Comparison of ENCODE assay signal across 22 cellular contexts in genomic region chr2:207284556-207285450, GRCh38.
DNase-seq lines count a peak whose midpoint lies in the region; ATAC-seq, FAIRE-seq and TF ChIP-seq lines count a peak whose summit lies in the region.
"Had no signal": no experiment of that assay in that cellular context is flagged by ENCODE, and none has a peak within 500 bp of the region (broad histone marks: within the 10 kb centered on the region; RNA-seq: fewer than 3 reads in every experiment).

No MANE protein-coding gene starts in this region.

- H3K18ac ChIP-seq in H1 (ENCODE audit: extremely low read depth, low read length): no peak overlapping the region

- H3K27me3 ChIP-seq in H1 (replicated peaks in 1 of 4; ENCODE audit: control insufficient read depth in 3 of 4, extremely low read depth in 1 of 4, insufficient read depth in 3 of 4, low read length in 3 of 4) (no peaks in the 10 kb centered on the region), neural progenitor cell (no peaks in the 10 kb centered on the region)
- H3K27me3 ChIP-seq: body of pancreas, tibial artery had no signal

- H3K4me1 ChIP-seq in H1 (replicated peaks in 1 of 4; ENCODE audit: control insufficient read depth in 3 of 4, insufficient read depth in 4 of 4, low read length in 3 of 4) (peaks cover 2 to 13% (median 9%) of the 10 kb centered on the region in 4 experiments; a peak in 3 of 7 replicates), neural progenitor cell (peaks cover 31% of the 10 kb centered on the region)
- H3K4me1 ChIP-seq: body of pancreas had no signal

- intact Hi-C loops in Right ventricle myocardium inferior (cut with DNase I) (no loop called here), cardiac septum (cut with DNase I) (no loop called here)

- H3K23me2 ChIP-seq in H1 (ENCODE audit: low read depth, low read length): no peaks in the 10 kb centered on the region

- H2BK15ac ChIP-seq in H1 (ENCODE audit: low read length): no peak overlapping the region

- TF ChIP-seq CTCF in H1 (IDR thresholded peaks at IDR 0.05; ENCODE audit: control extremely low read depth in 1 of 3, insufficient read depth in 1 of 3, low read depth in 1 of 3, low read length in 3 of 3) (no peak), neural progenitor cell (IDR thresholded peaks at IDR 0.05) (no peak)

- no peak overlapping the region for H2BK120ac ChIP-seq in H1 (replicated peaks; ENCODE audit: low read depth, low read length)

- no peak overlapping the region for H3K56ac ChIP-seq in H1 (replicated peaks; ENCODE audit: insufficient read length, low read depth, low read length)

- H3K4me1 Mint-ChIP-seq in neural progenitor cell: peaks cover 31% of the 10 kb centered on the region

- CTCF ChIA-PET in H1 (lab: Charles Lee; ENCODE audit: partially characterized antibody): interaction anchor here (0.6 to 2.8 kb wide), 4 partner anchors 46 to 188 kb away, joined by 3 to 9 read pairs (median 3); no protein-coding TSS in a partner anchor

- no peak overlapping the region for H2BK20ac ChIP-seq in H1 (ENCODE audit: low read length)

- peaks cover 3% of the 10 kb centered on the region for H3F3A ChIP-seq in neural progenitor cell (ENCODE audit: low read depth)

- no peaks in the 10 kb centered on the region for H4K20me1 ChIP-seq in H1 (replicated peaks in 1 of 2; ENCODE audit: control insufficient read depth in 1 of 2, insufficient read depth in 2 of 2, low read length in 2 of 2)
- H4K20me1 ChIP-seq in neural progenitor cell (ENCODE audit: low read depth): no peaks in the 10 kb centered on the region

- no peaks in the 10 kb centered on the region for H3K79me1 ChIP-seq in H1 (ENCODE audit: low read depth, low read length)

- no peaks in the 10 kb centered on the region for H3K9me3 Mint-ChIP-seq in neural progenitor cell
- H3K9me3 Mint-ChIP-seq: activated T-cell treated with anti-CD3 and anti-CD28 coated beads, Interleukin-2, amount 50 U/mL, for 4 hours; CD8-positive, alpha-beta T cell; stimulated activated memory B cell treated with anti-CD40 and anti-IgM and Interleukin-4, amounts not matched to agents 10 μg/mL and 1 μg/mL and 100 μg/mL, for 72 hours; T-cell had no signal

- H3K9me3 ChIP-seq in H1 (ENCODE audit: insufficient read depth in 2 of 2, low read depth in 1 of 2, low read length in 1 of 2): no peaks in the 10 kb centered on the region
- no peaks in the 10 kb centered on the region for H3K9me3 ChIP-seq in neural progenitor cell (ENCODE audit: low read depth)
- H3K9me3 ChIP-seq: tibial artery had no signal

- TF ChIP-seq POLR2A in H1 (IDR thresholded peaks at IDR 0.05; ENCODE audit: control extremely low read depth in 1 of 2, low read depth in 2 of 2, low read length in 2 of 2): no peak

- H4K5ac ChIP-seq in H1 (ENCODE audit: insufficient read length, low read depth, low read length): no peak overlapping the region

- no peak overlapping the region for H4K8ac ChIP-seq in H1 (ENCODE audit: extremely low read depth, insufficient read depth, low read length)

- TF ChIP-seq EP300 in H1 (IDR thresholded peaks at IDR 0.05; ENCODE audit: borderline replicate concordance in 1 of 2, low read depth in 2 of 2, low read length in 2 of 2): no peak

- H3K23ac ChIP-seq in H1 (ENCODE audit: insufficient read length): no peak overlapping the region

- H2AFZ ChIP-seq in H1 (ENCODE audit: low read length) (0 out of 2 replicates have a peak overlapping the region, but pooled peaks have one; percentile 79), neural progenitor cell (replicated peaks) (no peak overlapping the region)

- DNase-seq in Right ventricle myocardium inferior (ENCODE audit: missing footprints): no peak
- DNase-seq in cardiac septum (ENCODE audit: low spot score): no peak
- peak; percentile 23 for DNase-seq in NCI-H2081 treated with DMSO at 0.1 percent for 48 hours (lab: John Stamatoyannopoulos, UW)
- DNase-seq in H1 (ENCODE audit: low read depth in 1 of 2, low spot score in 2 of 2): no peak
- no peak for DNase-seq in neural progenitor cell (ENCODE audit: low spot score)
- DNase-seq in NK-92 treated with Interleukin-12 subunit alpha and Interleukin-12 subunit beta, amount 100 ng/mL, for 24 hours (lab: John Stamatoyannopoulos, UW): no peak
- no peak for DNase-seq in NCI-H187 (lab: John Stamatoyannopoulos, UW)
- no peak for DNase-seq in HuH-7.5 (ENCODE audit: low spot score)
- DNase-seq: activated CD4-positive, alpha-beta memory T cell treated with anti-CD3 and anti-CD28 coated beads, Interleukin-2, amount 10 ng/mL, durations not matched to agents 7 days and 5 days; activated naive CD8-positive, alpha-beta T cell treated with anti-CD3 and anti-CD28 coated beads for 36 hours; activated T-cell treated with anti-CD3 and anti-CD28 coated beads, Interleukin-2, amount 50 U/mL, for 4 hours; body of pancreas; CD8-positive, alpha-beta T cell; cortex of kidney; foreskin fibroblast; KBM-7; kidney glomerular epithelial cell; stimulated activated CD4-positive, alpha-beta T cell treated with anti-CD3 and anti-CD28 coated beads, Interleukin-15, amount 100 ng/mL, for 24 hours; tibial artery had no signal

- no peak overlapping the region for H3K4me2 ChIP-seq in H1 (ENCODE audit: insufficient read depth in 1 of 2, low read depth in 2 of 2, low read length in 2 of 2)
- no peak overlapping the region for H3K4me2 ChIP-seq in neural progenitor cell

- no peak overlapping the region for H4K91ac ChIP-seq in H1 (replicated peaks; ENCODE audit: insufficient read length, low read length)

- H3K14ac ChIP-seq in H1 (ENCODE audit: insufficient read length): no peak overlapping the region

- peak; percentile 68 for ATAC-seq in Right ventricle myocardium inferior
- ATAC-seq: activated T-cell treated with anti-CD3 and anti-CD28 coated beads, Interleukin-2, amount 50 U/mL, for 4 hours; body of pancreas; CD8-positive, alpha-beta T cell; stimulated activated memory B cell treated with anti-CD40 and anti-IgM and Interleukin-4, amounts not matched to agents 10 μg/mL and 1 μg/mL and 100 μg/mL, for 72 hours; T-cell had no signal

- H3K9ac ChIP-seq in H1 (replicated peaks in 1 of 4; ENCODE audit: extremely low read depth in 1 of 4, low read depth in 3 of 4, low read length in 3 of 4) (no peak overlapping the region), neural progenitor cell (no peak overlapping the region)

- H3K4me3 ChIP-seq in H1 (ENCODE audit: extremely low read depth in 1 of 4, insufficient read depth in 2 of 4, low read depth in 3 of 4, low read length in 4 of 4) (no peak overlapping the region), neural progenitor cell (no peak overlapping the region)
- H3K4me3 ChIP-seq: body of pancreas, tibial artery had no signal

- no peak overlapping the region for H3K27ac Mint-ChIP-seq in neural progenitor cell
- H3K27ac Mint-ChIP-seq: activated CD4-positive, alpha-beta memory T cell treated with anti-CD3 and anti-CD28 coated beads, Interleukin-2, amount 10 ng/mL, durations not matched to agents 7 days and 5 days; activated naive CD8-positive, alpha-beta T cell treated with anti-CD3 and anti-CD28 coated beads for 36 hours; CD8-positive, alpha-beta T cell; T-cell had no signal

- no peak overlapping the region for H2AK5ac ChIP-seq in H1 (ENCODE audit: low read depth, low read length)

- TF ChIP-seq RAD21 in H1 (IDR thresholded peaks at IDR 0.05 in 1 of 2, conservative IDR thresholded peaks at IDR 0.05 in 1 of 2; ENCODE audit: low read depth in 2 of 2, low read length in 2 of 2): no peak

- no peaks in the 10 kb centered on the region for H3K36me3 Mint-ChIP-seq in neural progenitor cell
- H3K36me3 Mint-ChIP-seq: CD8-positive, alpha-beta T cell; stimulated activated memory B cell treated with anti-CD40 and anti-IgM and Interleukin-4, amounts not matched to agents 10 μg/mL and 1 μg/mL and 100 μg/mL, for 72 hours; T-cell had no signal

- no peak for FAIRE-seq in H1 (lab: Jason Lieb, UNC)

- H2BK5ac ChIP-seq in H1 (ENCODE audit: low read depth, low read length): no peak overlapping the region

- no peak overlapping the region for H3K4ac ChIP-seq in H1 (replicated peaks; ENCODE audit: insufficient read length, low read depth, low read length)

- H3K27ac ChIP-seq in H1 (ENCODE audit: low read depth, low read length) (no peak overlapping the region), neural progenitor cell (no peak overlapping the region)
- H3K27ac ChIP-seq: body of pancreas, RWPE1, tibial artery had no signal

- POLR2A ChIA-PET in H1 (lab: Charles Lee; ENCODE audit: partially characterized antibody): interaction anchor here (0.6 to 1.2 kb wide), 3 partner anchors 12 to 124 kb away, joined by 3 to 4 read pairs (median 3); no protein-coding TSS in a partner anchor

- no peak overlapping the region for H3K4me3 Mint-ChIP-seq in neural progenitor cell
- H3K4me3 Mint-ChIP-seq: activated CD4-positive, alpha-beta memory T cell treated with anti-CD3 and anti-CD28 coated beads, Interleukin-2, amount 10 ng/mL, durations not matched to agents 7 days and 5 days; activated naive CD8-positive, alpha-beta T cell treated with anti-CD3 and anti-CD28 coated beads for 36 hours; activated T-cell treated with anti-CD3 and anti-CD28 coated beads, Interleukin-2, amount 50 U/mL, for 4 hours; CD8-positive, alpha-beta T cell; stimulated activated memory B cell treated with anti-CD40 and anti-IgM and Interleukin-4, amounts not matched to agents 10 μg/mL and 1 μg/mL and 100 μg/mL, for 72 hours; T-cell had no signal

- H3K36me3 ChIP-seq in H1 (ENCODE audit: control insufficient read depth in 2 of 4, insufficient read depth in 4 of 4, low read length in 3 of 4) (no peaks in the 10 kb centered on the region), neural progenitor cell (no peaks in the 10 kb centered on the region)
- H3K36me3 ChIP-seq: tibial artery had no signal

- H2BK12ac ChIP-seq in H1 (ENCODE audit: low read depth, low read length): no peak overlapping the region

- H3K27me3 Mint-ChIP-seq in neural progenitor cell (ENCODE audit: insufficient read depth, low read depth): no peaks in the 10 kb centered on the region
- H3K27me3 Mint-ChIP-seq: activated CD4-positive, alpha-beta memory T cell treated with anti-CD3 and anti-CD28 coated beads, Interleukin-2, amount 10 ng/mL, durations not matched to agents 7 days and 5 days; activated naive CD8-positive, alpha-beta T cell treated with anti-CD3 and anti-CD28 coated beads for 36 hours; stimulated activated memory B cell treated with anti-CD40 and anti-IgM and Interleukin-4, amounts not matched to agents 10 μg/mL and 1 μg/mL and 100 μg/mL, for 72 hours; T-cell had no signal

- 69% methylated on average over 4 of the region's 4 CpGs; no CpG with 5 or more reads in 1 of the 2 experiments for WGBS in H1 (ENCODE audit: extremely low coverage in 1 of 2, insufficient coverage in 1 of 2, insufficient read length in 1 of 2, insufficient replicate concordance in 2 of 2, low coverage in 1 of 2, low lambda C conversion rate in 2 of 2, missing lambda C conversion rate in 1 of 2), 2 experiments

- H3K79me2 ChIP-seq in H1 (ENCODE audit: control insufficient read depth in 1 of 2, insufficient read depth in 2 of 2, low read length in 2 of 2) (no peaks in the 10 kb centered on the region), neural progenitor cell (ENCODE audit: low read depth) (no peaks in the 10 kb centered on the region)

TF ChIP-seq in H1, 55 proteins besides CTCF, POLR2A, EP300 and RAD21 (continues in another document):
- TF ChIP-seq GABPA (IDR thresholded peaks at IDR 0.05; ENCODE audit: borderline replicate concordance, insufficient read depth, low read length) (no peak), CBX5 (IDR thresholded peaks at IDR 0.05; ENCODE audit: low read depth, low read length) (no peak), TCF12 (IDR thresholded peaks at IDR 0.05; ENCODE audit: low read depth, low read length) (no peak)
